Comparison of ENCODE assay signal across 8 cellular contexts in genomic region chr10:34994565-34995142, GRCh38.
A peak's percentile ranks its signal among the peaks of the same experiment; 100 is the strongest.
DNase-seq lines count a peak whose midpoint lies in the region; ATAC-seq, FAIRE-seq and TF ChIP-seq lines count a peak whose summit lies in the region.

No MANE protein-coding gene starts in this region.

- H3K4me1 ChIP-seq in esophagus muscularis mucosa (peaks cover 4 to 9% (median 7%) of the 10 kb centered on the region in 4 donors), suprapubic skin (peaks cover 7% of the 10 kb centered on the region)

- no peaks in the 10 kb centered on the region for H3K36me3 Mint-ChIP-seq in CD4-positive, alpha-beta T cell (ENCODE audit: low read depth)
- no peaks in the 10 kb centered on the region for H3K36me3 Mint-ChIP-seq in nephron progenitor cell (ENCODE audit: low read depth)

- no peak overlapping the region for H3K4me3 ChIP-seq in esophagus muscularis mucosa
- H3K4me3 ChIP-seq in suprapubic skin, result no peak overlapping the region

- no peaks in the 10 kb centered on the region for H3K27me3 ChIP-seq in CD4-positive, alpha-beta T cell (ENCODE audit: control insufficient read depth, insufficient read depth, low read length)
- H3K27me3 ChIP-seq in esophagus muscularis mucosa, result no peaks in the 10 kb centered on the region
- no peaks in the 10 kb centered on the region for H3K27me3 ChIP-seq in suprapubic skin

- TF ChIP-seq CTCF in CD4-positive, alpha-beta T cell (IDR thresholded peaks at IDR 0.05), result peak; percentile 69
- TF ChIP-seq CTCF in esophagus muscularis mucosa (IDR thresholded peaks at IDR 0.05), result peak; percentile 55 to 69 (median 60)
- TF ChIP-seq CTCF in nephron progenitor cell (IDR thresholded peaks at IDR 0.05), result peak; percentile 71
- peak; percentile 31 to 51 for TF ChIP-seq CTCF in suprapubic skin (IDR thresholded peaks at IDR 0.05)

- 30% methylated on average over 7 of the region's 7 CpGs for WGBS in esophagus muscularis mucosa
- 19% methylated on average over 5 of the region's 7 CpGs for WGBS in suprapubic skin

- peak overlapping the region; percentile 31 for H3K27ac Mint-ChIP-seq in CD4-positive, alpha-beta T cell
- H3K27ac Mint-ChIP-seq in nephron progenitor cell, result no peak overlapping the region

- no peaks in the 10 kb centered on the region for H3K9me3 ChIP-seq in CD4-positive, alpha-beta T cell (ENCODE audit: control insufficient read depth, low read length)
- H3K9me3 ChIP-seq in esophagus muscularis mucosa, result no peaks in the 10 kb centered on the region
- no peaks in the 10 kb centered on the region for H3K9me3 ChIP-seq in suprapubic skin

- H3K36me3 ChIP-seq in esophagus muscularis mucosa (no peaks in the 10 kb centered on the region), suprapubic skin (no peaks in the 10 kb centered on the region)

- peaks cover 10% of the 10 kb centered on the region for H3K4me1 Mint-ChIP-seq in CD4-positive, alpha-beta T cell (ENCODE audit: low read depth)
- H3K4me1 Mint-ChIP-seq in nephron progenitor cell, result peaks cover 27% of the 10 kb centered on the region

- ATAC-seq in CD4-positive, alpha-beta T cell (ENCODE audit: poor library complexity), result peak; percentile 76
- peak; percentile 93 for ATAC-seq in HG03175 (IDR thresholded peaks at IDR 0.05; ENCODE audit: unreplicated experiment)

- POLR2A ChIA-PET in CD4-positive, alpha-beta T cell (lab: Charles Lee), result interaction anchor here (0.6 to 1.3 kb wide), 3 partner anchors 17 to 132 kb away, joined by 3 to 5 read pairs (median 3); partner anchors contain the start of gene CUL2

- no peak overlapping the region for H3K4me3 Mint-ChIP-seq in CD4-positive, alpha-beta T cell
- H3K4me3 Mint-ChIP-seq in nephron progenitor cell, result no peak overlapping the region

- H3K27me3 Mint-ChIP-seq in CD4-positive, alpha-beta T cell, result no peaks in the 10 kb centered on the region
- H3K27me3 Mint-ChIP-seq in nephron progenitor cell (ENCODE audit: low read depth, poor library complexity), result peaks cover 9% of the 10 kb centered on the region

- H3K27ac ChIP-seq in CD4-positive, alpha-beta T cell (ENCODE audit: low read depth, low read length), result no peak overlapping the region
- no peak overlapping the region for H3K27ac ChIP-seq in esophagus muscularis mucosa (replicated peaks in 1 of 4)
- H3K27ac ChIP-seq in suprapubic skin, result no peak overlapping the region

- TF ChIP-seq POLR2A in esophagus muscularis mucosa (IDR thresholded peaks at IDR 0.05; ENCODE audit: low read depth), result no peak
- no peak for TF ChIP-seq POLR2A in suprapubic skin (IDR thresholded peaks at IDR 0.05)

- no peak for TF ChIP-seq EP300 in esophagus muscularis mucosa (IDR thresholded peaks at IDR 0.05)
- no peak for TF ChIP-seq EP300 in suprapubic skin (IDR thresholded peaks at IDR 0.05)

- FAIRE-seq in GM19239 (lab: Jason Lieb, UNC), result peak; percentile 49

- peak; percentile 11 to 49 (median 20) for DNase-seq in CD4-positive, alpha-beta T cell
- DNase-seq in GM19239 (ENCODE audit: insufficient read length, low spot score) (peak; percentile 63), NCI-H69 (lab: John Stamatoyannopoulos, UW) (peak; percentile 72), esophagus muscularis mucosa (ENCODE audit: extremely low spot score) (no peak), nephron progenitor cell (peak; percentile 58), suprapubic skin (ENCODE audit: low spot score in 2 of 2) (no peak)
- peak; percentile 1 to 11 for DNase-seq in activated CD8-positive, alpha-beta memory T cell treated with anti-CD3 and anti-CD28 coated beads for 1 hour (ENCODE audit: extremely low read depth in 1 of 2, low read depth in 1 of 2)

- H3K9me3 Mint-ChIP-seq in CD4-positive, alpha-beta T cell, result no peaks in the 10 kb centered on the region
- H3K9me3 Mint-ChIP-seq in nephron progenitor cell, result no peaks in the 10 kb centered on the region

- intact Hi-C loops in CD4-positive, alpha-beta T cell (cut with DNase I, micrococcal nuclease), result loop anchor here (1.0 to 2.0 kb wide), 4 partner anchors 33 to 224 kb away; no protein-coding TSS in a partner anchor
- intact Hi-C loops in esophagus muscularis mucosa (cut with DNase I), result no loop called here

- CTCF ChIA-PET in CD4-positive, alpha-beta T cell (lab: Charles Lee), result interaction anchor here (0.6 to 2.2 kb wide), 12 partner anchors 15 to 225 kb away, joined by 3 to 12 read pairs (median 4); no protein-coding TSS in a partner anchor

Comparison
In these comparisons a context has a peak if more than half of its experiments do, and no peak if none do; other contexts are left out.
1. DNase-seq: peak in CD4-positive, alpha-beta T cell (10 of 10), GM19239 (single experiment), NCI-H69 (single experiment), activated CD8-positive, alpha-beta memory T cell treated with anti-CD3 and anti-CD28 coated beads for 1 hour (2 of 2) and nephron progenitor cell (single experiment); none in esophagus muscularis mucosa (single experiment) and suprapubic skin (0 of 2).
2. Peak in every context shown above with its lines, with median percentiles within 50 percentile points of each other: CTCF ChIP-seq.